ENCODE assay signal across 29 cellular contexts in genomic region chr6:46287043-46287442, GRCh38.
"Had no signal": no experiment of that assay in that cellular context is flagged by ENCODE, and none has a peak within 500 bp of the region (broad histone marks: within the 10 kb centered on the region; RNA-seq: fewer than 3 reads in every experiment).

No MANE protein-coding gene starts in this region.

- ATAC-seq: activated CD4-positive, CD25-positive, alpha-beta regulatory T cell treated with anti-CD3 and anti-CD28 coated beads, Interleukin-2, amount 50 U/mL, for 24 hours; activated CD8-positive, alpha-beta memory T cell treated with anti-CD3 and anti-CD28 coated beads, Interleukin-2, amount 10 ng/mL, durations not matched to agents 7 days and 5 days; activated CD8-positive, alpha-beta T cell treated with anti-CD3 and anti-CD28 coated beads, Interleukin-2, amount 10 ng/mL, durations not matched to agents 7 days and 5 days; body of pancreas; T-helper 17 cell had no signal

- H3K9me3 ChIP-seq: body of pancreas, colonic mucosa had no signal

- H3K4me1 ChIP-seq: colonic mucosa had no signal

- H3K27ac ChIP-seq: body of pancreas, cardiac muscle cell, colonic mucosa, epithelial cell of prostate, WERI-Rb-1 had no signal

- H3K9me3 Mint-ChIP-seq: activated B cell treated with CpG ODN at 0.5 μM for 24 hours; activated CD4-positive, alpha-beta T cell treated with anti-CD3 and anti-CD28 coated beads, Interleukin-2, amount 10 ng/mL, durations not matched to agents 24 days and 14 days; activated T-helper 17 cell treated with anti-CD3 and anti-CD28 coated beads, Interleukin-2, amount 50 U/mL, for 72 hours; T-helper 2 cell treated with Interferon-gamma antibody and Interleukin-4, amounts not matched to agents 5 μg/mL and 100 μg/mL, for 36 hours had no signal

- H3K27ac Mint-ChIP-seq: activated B cell treated with CpG ODN at 0.5 μM for 24 hours; activated CD4-positive, alpha-beta T cell treated with anti-CD3 and anti-CD28 coated beads, Interleukin-2, amount 10 ng/mL, durations not matched to agents 24 days and 14 days; activated CD8-positive, alpha-beta memory T cell treated with anti-CD3 and anti-CD28 coated beads, Interleukin-2, amount 10 ng/mL, durations not matched to agents 7 days and 5 days; activated CD8-positive, alpha-beta T cell treated with anti-CD3 and anti-CD28 coated beads, Interleukin-2, amount 10 ng/mL, durations not matched to agents 7 days and 5 days; activated naive CD8-positive, alpha-beta T cell; T-helper 17 cell; T-helper 2 cell treated with Interferon-gamma antibody and Interleukin-4, amounts not matched to agents 5 μg/mL and 100 μg/mL, for 36 hours had no signal

- H3K36me3 ChIP-seq: cardiac muscle cell, colonic mucosa, WERI-Rb-1 had no signal

- H3K4me1 Mint-ChIP-seq: activated T-helper 17 cell treated with anti-CD3 and anti-CD28 coated beads, Interleukin-2, amount 50 U/mL, for 72 hours; T-helper 17 cell had no signal

- DNase-seq: activated B cell treated with CpG ODN at 0.5 μM for 24 hours; activated CD4-positive, alpha-beta T cell treated with anti-CD3 and anti-CD28 coated beads, Interleukin-2, amount 10 ng/mL, durations not matched to agents 24 days and 14 days; activated CD8-positive, alpha-beta memory T cell treated with anti-CD3 and anti-CD28 coated beads, Interleukin-2, amount 10 ng/mL, durations not matched to agents 7 days and 5 days; activated CD8-positive, alpha-beta memory T cell treated with anti-CD3 and anti-CD28 coated beads, Interleukin-2, amount 50 U/mL, for 4 hours; activated CD8-positive, alpha-beta T cell treated with anti-CD3 and anti-CD28 coated beads, Interleukin-2, amount 10 ng/mL, durations not matched to agents 7 days and 5 days; activated effector memory CD4-positive, alpha-beta T cell treated with Interleukin-2 at 50 U/mL for 16 hours; activated gamma-delta T cell treated with Interleukin-2 at 50 U/mL for 16 hours; activated naive CD4-positive, alpha-beta T cell treated with anti-CD3 and anti-CD28 coated beads, Interleukin-2, amount 50 U/mL, for 16 hours; activated naive CD4-positive, alpha-beta T cell treated with Interleukin-2 at 50 U/mL for 16 hours; activated T-cell treated with anti-CD3 and anti-CD28 coated beads, Interleukin-2, amount 50 U/mL, for 1 hour; amygdala; aorta; body of pancreas; central memory CD4-positive, alpha-beta T cell; cerebellar nuclear complex; colonic mucosa; effector CD8-positive, alpha-beta T cell; foreskin fibroblast; head of caudate nucleus; T-helper 1 cell; T-helper 17 cell; T1000; WERI-Rb-1 had no signal

- H3K36me3 Mint-ChIP-seq: activated naive CD8-positive, alpha-beta T cell had no signal

- H3K27me3 Mint-ChIP-seq: activated CD8-positive, alpha-beta memory T cell treated with anti-CD3 and anti-CD28 coated beads, Interleukin-2, amount 10 ng/mL, durations not matched to agents 7 days and 5 days had no signal

- H3K4me3 Mint-ChIP-seq: activated B cell treated with CpG ODN at 0.5 μM for 24 hours; activated CD4-positive, alpha-beta T cell treated with anti-CD3 and anti-CD28 coated beads, Interleukin-2, amount 10 ng/mL, durations not matched to agents 24 days and 14 days; activated CD8-positive, alpha-beta memory T cell treated with anti-CD3 and anti-CD28 coated beads, Interleukin-2, amount 10 ng/mL, durations not matched to agents 7 days and 5 days; activated CD8-positive, alpha-beta T cell treated with anti-CD3 and anti-CD28 coated beads, Interleukin-2, amount 10 ng/mL, durations not matched to agents 7 days and 5 days; activated naive CD8-positive, alpha-beta T cell; activated T-helper 17 cell treated with anti-CD3 and anti-CD28 coated beads, Interleukin-2, amount 50 U/mL, for 72 hours; T-helper 17 cell; T-helper 2 cell treated with Interferon-gamma antibody and Interleukin-4, amounts not matched to agents 5 μg/mL and 100 μg/mL, for 36 hours had no signal

- H3K27me3 ChIP-seq: body of pancreas, cardiac muscle cell, colonic mucosa had no signal

- H3K4me3 ChIP-seq: body of pancreas, cardiac muscle cell, colonic mucosa had no signal
